Comparison of ENCODE assay signal across 1 cellular context in genomic region chr14:72812292-72812851, GRCh38.
TF ChIP-seq lines count a peak whose summit lies in the region.

No MANE protein-coding gene starts in this region.

TF ChIP-seq in HepG2, 621 proteins besides CTCF, POLR2A, EP300 and RAD21 (continued from another document):
- no peak for TF ChIP-seq PRDM10 (CRISPR knock-in tag; IDR thresholded peaks at IDR 0.05; ENCODE audit: low read depth)
- TF ChIP-seq NFATC3 (CRISPR knock-in tag; IDR thresholded peaks at IDR 0.05), result no peak
- TF ChIP-seq ASH2L (IDR thresholded peaks at IDR 0.05; ENCODE audit: insufficient read length, low read depth, low read length), result no peak
- TF ChIP-seq CC2D1A (CRISPR knock-in tag; IDR thresholded peaks at IDR 0.05), result no peak
- TF ChIP-seq CREB1 (IDR thresholded peaks at IDR 0.05), result peak; percentile 93
- TF ChIP-seq CREB1 (CRISPR knock-in tag; IDR thresholded peaks at IDR 0.05), result no peak
- no peak for TF ChIP-seq ARNT2 (CRISPR knock-in tag; IDR thresholded peaks at IDR 0.05; ENCODE audit: low read depth)
- no peak for TF ChIP-seq CAMTA2 (CRISPR knock-in tag; IDR thresholded peaks at IDR 0.05; ENCODE audit: borderline replicate concordance)
- TF ChIP-seq HNRNPLL (IDR thresholded peaks at IDR 0.05; ENCODE audit: low read depth, low read length, poor library complexity, severe bottlenecking), result peak; percentile 97
- TF ChIP-seq MED8 (CRISPR knock-in tag; IDR thresholded peaks at IDR 0.05; ENCODE audit: insufficient replicate concordance), result no peak
- TF ChIP-seq HNRNPL (IDR thresholded peaks at IDR 0.05; ENCODE audit: low read depth, low read length), result peak; percentile 92
- no peak for TF ChIP-seq ZNF580 (CRISPR knock-in tag; IDR thresholded peaks at IDR 0.05; ENCODE audit: borderline replicate concordance, low read depth)
- TF ChIP-seq HMGXB4 (CRISPR knock-in tag; IDR thresholded peaks at IDR 0.05; ENCODE audit: borderline replicate concordance in 1 of 2, low read depth in 1 of 2), result no peak
